1 cellular context compared by ENCODE assay signal in the genomic region with DNA sequence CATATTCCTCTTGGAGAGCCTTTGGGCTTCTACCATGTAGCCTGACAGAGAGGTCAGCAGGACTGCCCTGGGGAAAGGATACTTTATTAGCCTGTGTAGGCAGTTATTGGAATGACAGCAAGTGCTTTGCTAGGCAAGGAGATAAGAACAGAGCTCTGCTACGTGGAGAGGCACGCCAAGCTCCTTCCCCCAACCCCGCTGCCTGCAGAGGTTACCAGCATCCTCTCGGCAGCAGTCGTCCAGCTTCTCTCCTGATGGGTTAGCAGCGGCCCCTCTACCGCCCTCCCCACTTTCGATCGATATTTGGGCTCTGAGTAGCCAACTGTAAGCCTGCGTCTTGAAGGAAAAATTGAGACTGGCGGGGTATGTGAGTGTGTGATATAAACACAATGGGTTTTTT.
TF ChIP-seq lines count a peak whose summit lies in the region.

No MANE protein-coding gene starts in this region.

TF ChIP-seq in K562, 482 proteins besides CTCF, POLR2A, EP300 and RAD21 (continued from another document and continues in another):
- TF ChIP-seq ZBTB49 (CRISPR knock-in tag; IDR thresholded peaks at IDR 0.05; ENCODE audit: borderline replicate concordance) (no peak), ETV5 (CRISPR knock-in tag; IDR thresholded peaks at IDR 0.05; ENCODE audit: low read depth) (no peak), NFYB (IDR thresholded peaks at IDR 0.05; ENCODE audit: extremely low read depth, insufficient read length) (no peak), ZC3H4 (CRISPR knock-in tag; IDR thresholded peaks at IDR 0.05; ENCODE audit: borderline replicate concordance) (no peak), ILK (tag; IDR thresholded peaks at IDR 0.05; ENCODE audit: borderline replicate concordance, low read depth) (no peak), ZNF445 (CRISPR knock-in tag; IDR thresholded peaks at IDR 0.05; ENCODE audit: low read depth) (no peak), DIDO1 (tag; IDR thresholded peaks at IDR 0.05; ENCODE audit: low read depth) (no peak), ZBTB7A (IDR thresholded peaks at IDR 0.05; ENCODE audit: borderline replicate concordance, control insufficient read depth, low read depth, low read length) (no peak), PML (IDR thresholded peaks at IDR 0.05; ENCODE audit: low read length) (peak; percentile 3; the same call in 1 of the 2 replicates), POLR2AphosphoS5 (IDR thresholded peaks at IDR 0.05; ENCODE audit: control insufficient read depth, insufficient read depth, low read depth, low read length) (no peak), HOXB6 (CRISPR knock-in tag; IDR thresholded peaks at IDR 0.05; ENCODE audit: borderline replicate concordance) (no peak), E2F3 (CRISPR knock-in tag; IDR thresholded peaks at IDR 0.05) (no peak), ESRRB (CRISPR knock-in tag; IDR thresholded peaks at IDR 0.05; ENCODE audit: borderline replicate concordance) (no peak), NKRF (IDR thresholded peaks at IDR 0.05; ENCODE audit: borderline replicate concordance) (no peak), TCF15 (CRISPR knock-in tag; IDR thresholded peaks at IDR 0.05) (no peak), FOSL1 (tag; conservative IDR thresholded peaks at IDR 0.05) (no peak), SNIP1 (IDR thresholded peaks at IDR 0.05; ENCODE audit: low read depth) (no peak), TRIM24 (IDR thresholded peaks at IDR 0.05) (no peak), TAF7 (tag; IDR thresholded peaks at IDR 0.05) (no peak), TARDBP (IDR thresholded peaks at IDR 0.05) (no peak), ATF1 (CRISPR knock-in tag; IDR thresholded peaks at IDR 0.05) (no peak), ATF1 (tag; IDR thresholded peaks at IDR 0.05) (peak; percentile 53), ZNF239 (CRISPR knock-in tag; IDR thresholded peaks at IDR 0.05) (no peak), ZNF41 (CRISPR knock-in tag; conservative IDR thresholded peaks at IDR 0.05) (0 out of 2 replicates have a peak, but pooled peaks have one; percentile 26), ZFPM2 (CRISPR knock-in tag; IDR thresholded peaks at IDR 0.05) (no peak), CREB3L1 (IDR thresholded peaks at IDR 0.05; ENCODE audit: borderline replicate concordance, low read depth) (no peak; the same call in 1 of the 2 replicates), RFX1 (IDR thresholded peaks at IDR 0.05) (no peak), EGR1 (conservative IDR thresholded peaks at IDR 0.05) (no peak), ETV6 (IDR thresholded peaks at IDR 0.05; ENCODE audit: borderline replicate concordance in 1 of 2, low read depth in 2 of 2, low read length in 1 of 2) (0 out of 4 replicates have a peak, but pooled peaks of 1 of the 2 experiments have one; percentile 16), ETV6 (CRISPR knock-in tag; IDR thresholded peaks at IDR 0.05; ENCODE audit: borderline replicate concordance) (no peak), ETS2 (tag; IDR thresholded peaks at IDR 0.05; ENCODE audit: borderline replicate concordance, poor library complexity, severe bottlenecking) (no peak), STAT5B (CRISPR knock-in tag; IDR thresholded peaks at IDR 0.05) (no peak), YBX1 (IDR thresholded peaks at IDR 0.05) (no peak), ZSCAN29 (IDR thresholded peaks at IDR 0.05) (no peak), PATZ1 (CRISPR knock-in tag; IDR thresholded peaks at IDR 0.05; ENCODE audit: borderline replicate concordance) (no peak), DEAF1 (CRISPR knock-in tag; IDR thresholded peaks at IDR 0.05) (no peak), ZNF280B (CRISPR knock-in tag; IDR thresholded peaks at IDR 0.05) (no peak)
- TF ChIP-seq, protein P1, sequence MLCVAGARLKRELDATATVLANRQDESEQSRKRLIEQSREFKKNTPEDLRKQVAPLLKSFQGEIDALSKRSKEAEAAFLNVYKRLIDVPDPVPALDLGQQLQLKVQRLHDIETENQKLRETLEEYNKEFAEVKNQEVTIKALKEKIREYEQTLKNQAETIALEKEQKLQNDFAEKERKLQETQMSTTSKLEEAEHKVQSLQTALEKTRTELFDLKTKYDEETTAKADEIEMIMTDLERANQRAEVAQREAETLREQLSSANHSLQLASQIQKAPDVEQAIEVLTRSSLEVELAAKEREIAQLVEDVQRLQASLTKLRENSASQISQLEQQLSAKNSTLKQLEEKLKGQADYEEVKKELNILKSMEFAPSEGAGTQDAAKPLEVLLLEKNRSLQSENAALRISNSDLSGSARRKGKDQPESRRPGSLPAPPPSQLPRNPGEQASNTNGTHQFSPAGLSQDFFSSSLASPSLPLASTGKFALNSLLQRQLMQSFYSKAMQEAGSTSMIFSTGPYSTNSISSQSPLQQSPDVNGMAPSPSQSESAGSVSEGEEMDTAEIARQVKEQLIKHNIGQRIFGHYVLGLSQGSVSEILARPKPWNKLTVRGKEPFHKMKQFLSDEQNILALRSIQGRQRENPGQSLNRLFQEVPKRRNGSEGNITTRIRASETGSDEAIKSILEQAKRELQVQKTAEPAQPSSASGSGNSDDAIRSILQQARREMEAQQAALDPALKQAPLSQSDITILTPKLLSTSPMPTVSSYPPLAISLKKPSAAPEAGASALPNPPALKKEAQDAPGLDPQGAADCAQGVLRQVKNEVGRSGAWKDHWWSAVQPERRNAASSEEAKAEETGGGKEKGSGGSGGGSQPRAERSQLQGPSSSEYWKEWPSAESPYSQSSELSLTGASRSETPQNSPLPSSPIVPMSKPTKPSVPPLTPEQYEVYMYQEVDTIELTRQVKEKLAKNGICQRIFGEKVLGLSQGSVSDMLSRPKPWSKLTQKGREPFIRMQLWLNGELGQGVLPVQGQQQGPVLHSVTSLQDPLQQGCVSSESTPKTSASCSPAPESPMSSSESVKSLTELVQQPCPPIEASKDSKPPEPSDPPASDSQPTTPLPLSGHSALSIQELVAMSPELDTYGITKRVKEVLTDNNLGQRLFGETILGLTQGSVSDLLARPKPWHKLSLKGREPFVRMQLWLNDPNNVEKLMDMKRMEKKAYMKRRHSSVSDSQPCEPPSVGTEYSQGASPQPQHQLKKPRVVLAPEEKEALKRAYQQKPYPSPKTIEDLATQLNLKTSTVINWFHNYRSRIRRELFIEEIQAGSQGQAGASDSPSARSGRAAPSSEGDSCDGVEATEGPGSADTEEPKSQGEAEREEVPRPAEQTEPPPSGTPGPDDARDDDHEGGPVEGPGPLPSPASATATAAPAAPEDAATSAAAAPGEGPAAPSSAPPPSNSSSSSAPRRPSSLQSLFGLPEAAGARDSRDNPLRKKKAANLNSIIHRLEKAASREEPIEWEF (CRISPR knock-in tag; IDR thresholded peaks at IDR 0.05), result no peak
- TF ChIP-seq, protein P2, sequence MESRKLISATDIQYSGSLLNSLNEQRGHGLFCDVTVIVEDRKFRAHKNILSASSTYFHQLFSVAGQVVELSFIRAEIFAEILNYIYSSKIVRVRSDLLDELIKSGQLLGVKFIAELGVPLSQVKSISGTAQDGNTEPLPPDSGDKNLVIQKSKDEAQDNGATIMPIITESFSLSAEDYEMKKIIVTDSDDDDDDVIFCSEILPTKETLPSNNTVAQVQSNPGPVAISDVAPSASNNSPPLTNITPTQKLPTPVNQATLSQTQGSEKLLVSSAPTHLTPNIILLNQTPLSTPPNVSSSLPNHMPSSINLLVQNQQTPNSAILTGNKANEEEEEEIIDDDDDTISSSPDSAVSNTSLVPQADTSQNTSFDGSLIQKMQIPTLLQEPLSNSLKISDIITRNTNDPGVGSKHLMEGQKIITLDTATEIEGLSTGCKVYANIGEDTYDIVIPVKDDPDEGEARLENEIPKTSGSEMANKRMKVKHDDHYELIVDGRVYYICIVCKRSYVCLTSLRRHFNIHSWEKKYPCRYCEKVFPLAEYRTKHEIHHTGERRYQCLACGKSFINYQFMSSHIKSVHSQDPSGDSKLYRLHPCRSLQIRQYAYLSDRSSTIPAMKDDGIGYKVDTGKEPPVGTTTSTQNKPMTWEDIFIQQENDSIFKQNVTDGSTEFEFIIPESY (CRISPR knock-in tag; IDR thresholded peaks at IDR 0.05), result peak; percentile 30; the same call in 1 of the 2 replicates
- TF ChIP-seq, protein P3, sequence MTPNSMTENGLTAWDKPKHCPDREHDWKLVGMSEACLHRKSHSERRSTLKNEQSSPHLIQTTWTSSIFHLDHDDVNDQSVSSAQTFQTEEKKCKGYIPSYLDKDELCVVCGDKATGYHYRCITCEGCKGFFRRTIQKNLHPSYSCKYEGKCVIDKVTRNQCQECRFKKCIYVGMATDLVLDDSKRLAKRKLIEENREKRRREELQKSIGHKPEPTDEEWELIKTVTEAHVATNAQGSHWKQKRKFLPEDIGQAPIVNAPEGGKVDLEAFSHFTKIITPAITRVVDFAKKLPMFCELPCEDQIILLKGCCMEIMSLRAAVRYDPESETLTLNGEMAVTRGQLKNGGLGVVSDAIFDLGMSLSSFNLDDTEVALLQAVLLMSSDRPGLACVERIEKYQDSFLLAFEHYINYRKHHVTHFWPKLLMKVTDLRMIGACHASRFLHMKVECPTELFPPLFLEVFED (CRISPR knock-in tag; conservative IDR thresholded peaks at IDR 0.05), result no peak
